ENCODE assay signal across 8 cellular contexts in the genomic region with DNA sequence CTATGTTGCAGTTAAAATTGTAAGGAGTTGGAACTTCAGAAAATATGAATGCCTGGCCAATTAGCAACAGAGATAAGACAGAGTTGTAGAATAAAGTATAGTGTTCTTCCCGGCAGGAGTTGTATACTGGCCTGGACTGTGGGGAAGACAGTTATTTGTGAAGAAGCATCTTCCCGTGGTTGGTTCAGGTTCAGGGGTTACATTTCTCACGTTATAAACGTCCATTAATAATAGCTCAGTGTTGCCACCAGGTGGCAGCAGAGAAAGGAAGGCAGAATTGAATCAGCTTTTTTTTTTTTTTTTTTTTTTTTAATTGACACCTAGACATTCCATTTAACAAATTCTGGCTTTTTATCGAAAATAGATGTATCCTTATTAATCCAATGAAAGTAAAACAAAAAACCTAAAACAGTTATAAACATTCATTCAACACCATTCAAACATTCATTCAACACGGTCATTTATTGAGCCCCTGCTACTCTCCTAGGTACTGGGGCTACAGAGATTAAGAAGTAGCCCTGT.
A peak's percentile ranks its signal among the peaks of the same experiment; 100 is the strongest.
DNase-seq lines count a peak whose midpoint lies in the region; ATAC-seq and TF ChIP-seq lines count a peak whose summit lies in the region.

No MANE protein-coding gene starts in this region.

- no peak overlapping the region for H3K27ac Mint-ChIP-seq in CD8-positive, alpha-beta T cell

- no peaks in the 10 kb centered on the region for H3K4me1 Mint-ChIP-seq in CD8-positive, alpha-beta T cell (ENCODE audit: low read depth)

- H3K27me3 ChIP-seq in CD8-positive, alpha-beta T cell (ENCODE audit: insufficient read depth, low read length): no peaks in the 10 kb centered on the region
- no peaks in the 10 kb centered on the region for H3K27me3 ChIP-seq in RWPE2 (ENCODE audit: insufficient read depth, poor library complexity, severe bottlenecking)

- intact Hi-C loops in CD8-positive, alpha-beta T cell (cut with DNase I, micrococcal nuclease): loop anchor here in 1 of 2 experiments (1.0 to 5.0 kb wide), 2 partner anchors 58 to 412 kb away; no protein-coding TSS in a partner anchor
- intact Hi-C loops in head of caudate nucleus (cut with DNase I): loop anchor here (10.0 kb wide), 1 partner anchor 411 kb away; no protein-coding TSS in a partner anchor
- intact Hi-C loops in sciatic nerve (cut with DNase I): loop anchor here (10.0 kb wide), 1 partner anchor 421 kb away; no protein-coding TSS in a partner anchor

- H3K4me3 Mint-ChIP-seq in CD8-positive, alpha-beta T cell: no peak overlapping the region

- no peaks in the 10 kb centered on the region for H3K36me3 ChIP-seq in CD8-positive, alpha-beta T cell (ENCODE audit: insufficient read depth, low read length)
- H3K36me3 ChIP-seq in RWPE2 (ENCODE audit: low read depth): peaks cover 27% of the 10 kb centered on the region

- no peaks in the 10 kb centered on the region for H3K9me3 ChIP-seq in CD8-positive, alpha-beta T cell (ENCODE audit: low read length)
- no peaks in the 10 kb centered on the region for H3K9me3 ChIP-seq in RWPE2 (ENCODE audit: severe bottlenecking)

- no peaks in the 10 kb centered on the region for H3K9me3 Mint-ChIP-seq in CD8-positive, alpha-beta T cell

- peaks cover 1% of the 10 kb centered on the region for H3K27me3 Mint-ChIP-seq in CD8-positive, alpha-beta T cell (ENCODE audit: low read depth)

- peak; percentile 12 to 70 (median 47) for DNase-seq in CD8-positive, alpha-beta T cell
- DNase-seq in HT-29 (ENCODE audit: low spot score): peak; percentile 88
- DNase-seq in RWPE2 (ENCODE audit: low spot score): no peak
- peak; percentile 8 to 50 (median 16) for DNase-seq in activated naive CD4-positive, alpha-beta T cell (lab: John Stamatoyannopoulos, UW)
- peak in 35 of 42 donors; percentile 9 to 85 (median 57) for DNase-seq in head of caudate nucleus
- DNase-seq in sciatic nerve (ENCODE audit: low spot score): peak; percentile 80
- DNase-seq in DMS153 treated with DMSO at 0.1 percent for 48 hours (lab: John Stamatoyannopoulos, UW; ENCODE audit: unreplicated experiment): no peak

- no peak overlapping the region for H3K27ac ChIP-seq in CD8-positive, alpha-beta T cell (ENCODE audit: low read depth, low read length)
- H3K27ac ChIP-seq in RWPE2 (ENCODE audit: poor library complexity, severe bottlenecking): no peak overlapping the region

- CTCF ChIA-PET in CD8-positive, alpha-beta T cell (lab: Charles Lee): interaction anchor here (0.7 to 7.5 kb wide), 17 partner anchors 9 to 1015 kb away, joined by 3 to 71 read pairs (median 4); no protein-coding TSS in a partner anchor

- H3K36me3 Mint-ChIP-seq in CD8-positive, alpha-beta T cell: no peaks in the 10 kb centered on the region

- peak; percentile 86 for TF ChIP-seq CTCF in CD8-positive, alpha-beta T cell (IDR thresholded peaks at IDR 0.05)
- peak; percentile 99 for TF ChIP-seq CTCF in RWPE2 (IDR thresholded peaks at IDR 0.05; ENCODE audit: poor library complexity, severe bottlenecking)

- POLR2A ChIA-PET in CD8-positive, alpha-beta T cell (lab: Charles Lee): interaction anchor here (0.6 to 1.1 kb wide), 3 partner anchors 304 to 887 kb away, joined by 3 to 5 read pairs (median 4); no protein-coding TSS in a partner anchor

- no peak overlapping the region for H3K4me3 ChIP-seq in CD8-positive, alpha-beta T cell (ENCODE audit: low read depth, low read length)
- no peak overlapping the region for H3K4me3 ChIP-seq in RWPE2 (ENCODE audit: severe bottlenecking)

- ATAC-seq in CD8-positive, alpha-beta T cell: no peak
- ATAC-seq in RWPE2 (ENCODE audit: low read depth): no peak
- peak; percentile 62 for ATAC-seq in sciatic nerve
- ATAC-seq in HG03457 (IDR thresholded peaks at IDR 0.05; ENCODE audit: unreplicated experiment): no peak

- no peaks in the 10 kb centered on the region for H3K4me1 ChIP-seq in CD8-positive, alpha-beta T cell (ENCODE audit: insufficient read depth, low read length)
- peaks cover 32% of the 10 kb centered on the region for H3K4me1 ChIP-seq in RWPE2 (ENCODE audit: insufficient read depth, poor library complexity, severe bottlenecking)

Comparison
In these comparisons a context has a peak if more than half of its experiments do, and no peak if none do; other contexts are left out.
1. DNase-seq: peak in CD8-positive, alpha-beta T cell (7 of 7), HT-29 (single experiment), activated naive CD4-positive, alpha-beta T cell (4 of 4), head of caudate nucleus (35 of 42) and sciatic nerve (single experiment); none in RWPE2 (single experiment) and DMS153 treated with DMSO at 0.1 percent for 48 hours (single experiment).